Comparison of ENCODE assay signal across 16 cellular contexts in the genomic region with DNA sequence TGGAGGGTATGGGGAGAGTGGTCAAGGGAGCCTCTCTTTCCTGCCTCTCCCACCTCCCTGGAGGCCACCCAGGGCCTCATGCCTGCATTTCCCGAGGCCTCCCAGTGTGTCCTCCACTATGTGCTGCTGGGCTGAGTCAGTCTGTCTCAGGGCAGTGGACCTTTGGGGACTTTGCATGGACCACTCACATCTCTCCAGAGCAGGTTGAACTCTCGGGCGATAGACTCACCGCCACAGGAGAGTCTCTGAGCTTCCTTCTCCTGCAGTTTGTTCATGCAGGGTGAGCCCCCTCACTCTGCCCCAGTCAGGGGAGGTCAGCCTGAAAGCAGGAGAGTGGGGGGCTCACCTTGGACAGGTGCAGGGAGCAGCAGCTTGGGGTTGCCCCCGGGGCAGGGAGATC.
A peak's percentile ranks its signal among the peaks of the same experiment; 100 is the strongest.
DNase-seq lines count a peak whose midpoint lies in the region; TF ChIP-seq lines count a peak whose summit lies in the region.
"Had no signal": no experiment of that assay in that cellular context is flagged by ENCODE, and none has a peak within 500 bp of the region (broad histone marks: within the 10 kb centered on the region; RNA-seq: fewer than 3 reads in every experiment).

No MANE protein-coding gene starts in this region.

- H3K27me3 ChIP-seq in BLaER1 treated with 17β-estradiol and CSF1 and Interleukin-3, amounts not matched to agents 10 nM and 100 nM = no peaks in the 10 kb centered on the region
- no peaks in the 10 kb centered on the region for H3K27me3 ChIP-seq in spleen (replicated peaks in 1 of 7)
- no peaks in the 10 kb centered on the region for H3K27me3 ChIP-seq in Karpas-422 (ENCODE audit: low read length)

- no peak overlapping the region for H3K27ac Mint-ChIP-seq in chondrocyte (ENCODE audit: unreplicated experiment)
- H3K27ac Mint-ChIP-seq: B cell; CD4-positive, alpha-beta memory T cell had no signal

- peaks cover 0 to 25% (median 19%) of the 10 kb centered on the region in 10 experiments; a peak in 13 of 20 replicates for H3K4me1 ChIP-seq in BLaER1 treated with 17β-estradiol and CSF1 and Interleukin-3, amounts not matched to agents 10 nM and 100 nM
- no peaks in the 10 kb centered on the region for H3K4me1 ChIP-seq in spleen
- no peaks in the 10 kb centered on the region for H3K4me1 ChIP-seq in Karpas-422 (ENCODE audit: low read length)

- no peak for TF ChIP-seq POLR2A in spleen (IDR thresholded peaks at IDR 0.05)

- no peaks in the 10 kb centered on the region for H3K79me2 ChIP-seq in Karpas-422 (ENCODE audit: low read length)

- H3K36me3 Mint-ChIP-seq in chondrocyte (ENCODE audit: low read depth) = peaks cover 37% of the 10 kb centered on the region

- intact Hi-C loops in spleen (cut with DNase I; ENCODE audit: low total_unique reads) = no loop called here

- H3K9me2 ChIP-seq in Karpas-422 (replicated peaks; ENCODE audit: insufficient read depth, low read length) = no peaks in the 10 kb centered on the region

- H3K4me3 Mint-ChIP-seq in chondrocyte (ENCODE audit: unreplicated experiment) = no peak overlapping the region
- H3K4me3 Mint-ChIP-seq: B cell; CD4-positive, alpha-beta memory T cell had no signal

- TF ChIP-seq CTCF in chondrocyte (IDR thresholded peaks at IDR 0.05) (no peak), spleen (IDR thresholded peaks at IDR 0.05 in 8 of 11, conservative IDR thresholded peaks at IDR 0.05 in 3 of 11) (no peak)

- whole genome bisulfite sequencing in spleen, 5 donors = 96 to 99% (median 98%) methylated on average over 3 to 5 of the region's 5 CpGs

- H3K4me1 Mint-ChIP-seq in chondrocyte (ENCODE audit: low read depth) = peaks cover 10% of the 10 kb centered on the region
- H3K4me1 Mint-ChIP-seq: B cell; CD4-positive, alpha-beta memory T cell had no signal

- no peaks in the 10 kb centered on the region for H3K27me3 Mint-ChIP-seq in chondrocyte (ENCODE audit: low read depth)
- H3K27me3 Mint-ChIP-seq: B cell; CD4-positive, alpha-beta memory T cell had no signal

- peak overlapping the region in 8 of 11 experiments; percentile 6 to 65 (median 44); a peak in 11 of 22 replicates for H3K4me2 ChIP-seq in BLaER1 treated with 17β-estradiol and CSF1 and Interleukin-3, amounts not matched to agents 10 nM and 100 nM
- H3K4me2 ChIP-seq in Karpas-422 (ENCODE audit: low read depth, low read length, poor library complexity, severe bottlenecking) = no peak overlapping the region

- peaks cover 0 to 21% (median 8%) of the 10 kb centered on the region in 11 experiments; a peak in 8 of 22 replicates for H3K36me3 ChIP-seq in BLaER1 treated with 17β-estradiol and CSF1 and Interleukin-3, amounts not matched to agents 10 nM and 100 nM
- H3K36me3 ChIP-seq in spleen (peaks cover 0 to 74% (median 17%) of the 10 kb centered on the region in 6 donors), Karpas-422 (ENCODE audit: insufficient read depth, low read length) (no peaks in the 10 kb centered on the region)

- H3K9me3 ChIP-seq in BLaER1 treated with 17β-estradiol and CSF1 and Interleukin-3, amounts not matched to agents 10 nM and 100 nM (replicated peaks in 1 of 11) = no peaks in the 10 kb centered on the region
- H3K9me3 ChIP-seq in spleen (no peaks in the 10 kb centered on the region), Karpas-422 (ENCODE audit: low read length) (no peaks in the 10 kb centered on the region)

- no peak overlapping the region for H3K9ac ChIP-seq in BLaER1 treated with 17β-estradiol and CSF1 and Interleukin-3, amounts not matched to agents 10 nM and 100 nM
- no peak overlapping the region for H3K9ac ChIP-seq in Karpas-422 (ENCODE audit: low read length)

- H4K20me1 ChIP-seq in BLaER1 treated with 17β-estradiol and CSF1 and Interleukin-3, amounts not matched to agents 10 nM and 100 nM = peaks cover 0 to 6% (median 0%) of the 10 kb centered on the region in 11 experiments; a peak in 2 of 22 replicates
- H4K20me1 ChIP-seq in Karpas-422 (ENCODE audit: insufficient read depth, low read depth, low read length) = no peaks in the 10 kb centered on the region

- H2AFZ ChIP-seq in Karpas-422 (ENCODE audit: low read length) = no peak overlapping the region

- H3K27ac ChIP-seq in BLaER1 treated with 17β-estradiol and CSF1 and Interleukin-3, amounts not matched to agents 10 nM and 100 nM = no peak overlapping the region
- H3K27ac ChIP-seq in spleen (no peak overlapping the region), Karpas-422 (ENCODE audit: low read length) (no peak overlapping the region)

- no peak overlapping the region for H3K4me3 ChIP-seq in BLaER1 treated with 17β-estradiol and CSF1 and Interleukin-3, amounts not matched to agents 10 nM and 100 nM
- H3K4me3 ChIP-seq in spleen = no peak overlapping the region
- H3K4me3 ChIP-seq in Karpas-422 (ENCODE audit: low read length) = no peak overlapping the region

- H3K9me3 Mint-ChIP-seq in chondrocyte (ENCODE audit: low read depth) = no peaks in the 10 kb centered on the region
- H3K9me3 Mint-ChIP-seq: CD4-positive, alpha-beta memory T cell had no signal

- DNase-seq in chondrocyte (ENCODE audit: low spot score) = peak; percentile 54
- DNase-seq in spleen = peak; percentile 45
- DNase-seq in NOMO-1 treated with DMSO at 0.1 percent for 48 hours (lab: John Stamatoyannopoulos, UW; ENCODE audit: unreplicated experiment) = no peak
- DNase-seq in D341Med (ENCODE audit: low spot score) = no peak
- no peak for DNase-seq in Karpas-422
- DNase-seq: C1 segment of cervical spinal cord; Calu3; CD4-positive, alpha-beta memory T cell; COR-L47; DMS153; DND-41; GOT3; H7; HCEC 1CT had no signal

Comparison
In these comparisons a context has a peak if more than half of its experiments do, and no peak if none do; other contexts are left out.
1. DNase-seq: peak in chondrocyte (single experiment) and spleen (single experiment); none in NOMO-1 treated with DMSO at 0.1 percent for 48 hours (single experiment), D341Med (single experiment) and Karpas-422 (single experiment).